Comparison of ENCODE assay signal across 24 cellular contexts in genomic region chr11:66059966-66060680, GRCh38. TPM values are rescaled to one million over a fixed set of nuclear protein-coding genes. Genes with fewer than 3 reads are reported as not detected.
DNase-seq lines count a peak whose midpoint lies in the region; ATAC-seq, FAIRE-seq and TF ChIP-seq lines count a peak whose summit lies in the region.
"Had no signal": no experiment of that assay in that cellular context is flagged by ENCODE, and none has a peak within 500 bp of the region (broad histone marks: within the 10 kb centered on the region; RNA-seq: fewer than 3 reads in every experiment).

No MANE protein-coding gene starts in this region.

- H3K27ac ChIP-seq in H1 (ENCODE audit: low read depth, low read length) (no peak overlapping the region), smooth muscle cell (ENCODE audit: low read depth) (peak overlapping the region; percentile 38)
- H3K27ac ChIP-seq: A549, left lung, right lobe of liver, SK-N-MC had no signal

- H3K4ac ChIP-seq in H1 (replicated peaks; ENCODE audit: insufficient read length, low read depth, low read length) = no peak overlapping the region

- H3K79me1 ChIP-seq in H1 (ENCODE audit: low read depth, low read length) = no peaks in the 10 kb centered on the region

- no peak overlapping the region for H3K4me2 ChIP-seq in H1 (ENCODE audit: insufficient read depth in 1 of 2, low read depth in 2 of 2, low read length in 2 of 2)
- no peak overlapping the region for H3K4me2 ChIP-seq in smooth muscle cell
- H3K4me2 ChIP-seq: A549 had no signal

- no peak for TF ChIP-seq POLR2A in H1 (IDR thresholded peaks at IDR 0.05; ENCODE audit: control extremely low read depth in 1 of 2, low read depth in 2 of 2, low read length in 2 of 2)
- TF ChIP-seq POLR2A in lower leg skin (IDR thresholded peaks at IDR 0.05) = no peak

- 0 out of 2 replicates have a peak overlapping the region, but pooled peaks have one; percentile 32 for H4K8ac ChIP-seq in H1 (ENCODE audit: extremely low read depth, insufficient read depth, low read length)

- H3K9me3 Mint-ChIP-seq in activated T-cell treated with anti-CD3 and anti-CD28 coated beads, Interleukin-2, amount 50 U/mL, for 24 hours = no peaks in the 10 kb centered on the region
- H3K9me3 Mint-ChIP-seq: activated naive CD8-positive, alpha-beta T cell treated with anti-CD3 and anti-CD28 coated beads, Interleukin-2, amount 10 ng/mL, durations not matched to agents 7 days and 5 days; immature natural killer cell; neural crest cell; T-helper 2 cell treated with Interferon-gamma antibody and Interleukin-4, amounts not matched to agents 5 μg/mL and 100 μg/mL, for 36 hours; type B pancreatic cell had no signal

- 83% methylated on average over 8 of the region's 8 CpGs; no CpG with 5 or more reads in 1 of the 2 experiments for WGBS in H1 (ENCODE audit: extremely low coverage in 1 of 2, insufficient coverage in 1 of 2, insufficient read length in 1 of 2, insufficient replicate concordance in 2 of 2, low coverage in 1 of 2, low lambda C conversion rate in 2 of 2, missing lambda C conversion rate in 1 of 2), 2 experiments
- 79% methylated on average over 8 of the region's 8 CpGs for WGBS in smooth muscle cell (ENCODE audit: low lambda C conversion rate)
- WGBS in lower leg skin, 2 donors = 62 to 70% methylated on average over 8 of the region's 8 CpGs

- H3K23ac ChIP-seq in H1 (ENCODE audit: insufficient read length) = no peak overlapping the region

- peak overlapping the region; percentile 88 for H3K27ac Mint-ChIP-seq in activated T-cell treated with anti-CD3 and anti-CD28 coated beads, Interleukin-2, amount 50 U/mL, for 24 hours
- peak overlapping the region; percentile 81 for H3K27ac Mint-ChIP-seq in T-helper 17 cell
- H3K27ac Mint-ChIP-seq: activated naive CD8-positive, alpha-beta T cell treated with anti-CD3 and anti-CD28 coated beads, Interleukin-2, amount 10 ng/mL, durations not matched to agents 7 days and 5 days; T-helper 2 cell treated with Interferon-gamma antibody and Interleukin-4, amounts not matched to agents 5 μg/mL and 100 μg/mL, for 36 hours; type B pancreatic cell had no signal

- in situ Hi-C loops in GM13977 (cut with MboI; ENCODE audit: low pct_unique_long_range_greater_than_20kb, low sequenced_read_pairs, unreplicated experiment) = no loop called here

- H2BK20ac ChIP-seq in H1 (ENCODE audit: low read length) = no peak overlapping the region

- no peak for DNase-seq in activated T-cell treated with anti-CD3 and anti-CD28 coated beads, Interleukin-2, amount 50 U/mL, for 24 hours
- DNase-seq in activated T-cell treated with anti-CD3 and anti-CD28 coated beads for 4 hours (no peak), T-helper 17 cell (no peak), H1 (ENCODE audit: low read depth in 1 of 2, low spot score in 2 of 2) (no peak), smooth muscle cell (lab: John Stamatoyannopoulos, UW; ENCODE audit: unreplicated experiment) (no peak), posterior cingulate gyrus (no peak), GM13977 (ENCODE audit: low spot score) (no peak), lower leg skin (ENCODE audit: low spot score in 2 of 2) (no peak)
- DNase-seq: activated naive CD8-positive, alpha-beta T cell treated with anti-CD3 and anti-CD28 coated beads, Interleukin-2, amount 10 ng/mL, durations not matched to agents 7 days and 5 days; erythroblast; immature natural killer cell; left lung; NCI-H1105; NCI-H2029; NCI-H774; RPMI8226 had no signal

- H2AFZ ChIP-seq in H1 (ENCODE audit: low read length) = no peak overlapping the region
- no peak overlapping the region for H2AFZ ChIP-seq in smooth muscle cell (ENCODE audit: low read depth)

- no peaks in the 10 kb centered on the region for H3K23me2 ChIP-seq in H1 (ENCODE audit: low read depth, low read length)

- H2AK5ac ChIP-seq in H1 (ENCODE audit: low read depth, low read length) = no peak overlapping the region

- TF ChIP-seq EP300 in H1 (IDR thresholded peaks at IDR 0.05; ENCODE audit: borderline replicate concordance in 1 of 2, low read depth in 2 of 2, low read length in 2 of 2) = no peak

- H3K4me3 ChIP-seq in H1 (ENCODE audit: extremely low read depth in 1 of 4, insufficient read depth in 2 of 4, low read depth in 3 of 4, low read length in 4 of 4) (no peak overlapping the region), smooth muscle cell (no peak overlapping the region), lower leg skin (ENCODE audit: low read depth, poor library complexity, severe bottlenecking) (no peak overlapping the region)
- H3K4me3 ChIP-seq: A549, left lung, right lobe of liver, SK-N-MC had no signal

- H3K36me3 Mint-ChIP-seq in activated T-cell treated with anti-CD3 and anti-CD28 coated beads, Interleukin-2, amount 50 U/mL, for 24 hours (ENCODE audit: low read depth) = peaks cover 98% of the 10 kb centered on the region
- H3K36me3 Mint-ChIP-seq in T-helper 17 cell (ENCODE audit: low read depth) = peaks cover 19% of the 10 kb centered on the region

- no peak overlapping the region for H2BK5ac ChIP-seq in H1 (ENCODE audit: low read depth, low read length)

- H3F3A ChIP-seq in smooth muscle cell (ENCODE audit: low read depth) = peaks cover 17% of the 10 kb centered on the region

- H2BK12ac ChIP-seq in H1 (ENCODE audit: low read depth, low read length) = no peak overlapping the region

- H3K79me2 ChIP-seq in H1 (ENCODE audit: control insufficient read depth in 1 of 2, insufficient read depth in 2 of 2, low read length in 2 of 2) (no peaks in the 10 kb centered on the region), smooth muscle cell (ENCODE audit: low read depth) (peaks cover 60% of the 10 kb centered on the region)

- no peaks in the 10 kb centered on the region for H3K27me3 Mint-ChIP-seq in activated T-cell treated with anti-CD3 and anti-CD28 coated beads, Interleukin-2, amount 50 U/mL, for 24 hours
- no peaks in the 10 kb centered on the region for H3K27me3 Mint-ChIP-seq in T-helper 17 cell
- H3K27me3 Mint-ChIP-seq: activated naive CD8-positive, alpha-beta T cell treated with anti-CD3 and anti-CD28 coated beads, Interleukin-2, amount 10 ng/mL, durations not matched to agents 7 days and 5 days; type B pancreatic cell had no signal

- no peak for TF ChIP-seq RAD21 in H1 (IDR thresholded peaks at IDR 0.05 in 1 of 2, conservative IDR thresholded peaks at IDR 0.05 in 1 of 2; ENCODE audit: low read depth in 2 of 2, low read length in 2 of 2)

- H3K14ac ChIP-seq in H1 (ENCODE audit: insufficient read length) = no peak overlapping the region

- CTCF ChIA-PET in H1 (lab: Charles Lee; ENCODE audit: partially characterized antibody) = interaction anchor here (0.6 to 12.0 kb wide), 5 partner anchors 6 to 1912 kb away, joined by 3 to 144 read pairs (median 5); no protein-coding TSS in a partner anchor

- no peak overlapping the region for H3K4me3 Mint-ChIP-seq in activated T-cell treated with anti-CD3 and anti-CD28 coated beads, Interleukin-2, amount 50 U/mL, for 24 hours
- H3K4me3 Mint-ChIP-seq in T-helper 17 cell = no peak overlapping the region
- H3K4me3 Mint-ChIP-seq: activated naive CD8-positive, alpha-beta T cell treated with anti-CD3 and anti-CD28 coated beads, Interleukin-2, amount 10 ng/mL, durations not matched to agents 7 days and 5 days; immature natural killer cell; neural crest cell; T-helper 2 cell treated with Interferon-gamma antibody and Interleukin-4, amounts not matched to agents 5 μg/mL and 100 μg/mL, for 36 hours; type B pancreatic cell had no signal

- peaks cover 0 to 9% of the 10 kb centered on the region in 2 experiments for H4K20me1 ChIP-seq in H1 (replicated peaks in 1 of 2; ENCODE audit: control insufficient read depth in 1 of 2, insufficient read depth in 2 of 2, low read length in 2 of 2)
- H4K20me1 ChIP-seq in smooth muscle cell (ENCODE audit: low read depth) = peaks cover 10% of the 10 kb centered on the region

- H3K27me3 ChIP-seq in H1 (replicated peaks in 1 of 4; ENCODE audit: control insufficient read depth in 3 of 4, extremely low read depth in 1 of 4, insufficient read depth in 3 of 4, low read length in 3 of 4) (no peaks in the 10 kb centered on the region), smooth muscle cell (ENCODE audit: low read depth) (no peaks in the 10 kb centered on the region)
- H3K27me3 ChIP-seq: left lung, right lobe of liver had no signal

- intact Hi-C loops in posterior cingulate gyrus (cut with DNase I) = no loop called here
- intact Hi-C loops in lower leg skin (cut with DNase I; ENCODE audit: low total_unique reads) = no loop called here

- no peak overlapping the region for H2BK120ac ChIP-seq in H1 (replicated peaks; ENCODE audit: low read depth, low read length)

- TF ChIP-seq CTCF in H1 (IDR thresholded peaks at IDR 0.05; ENCODE audit: control extremely low read depth in 1 of 3, insufficient read depth in 1 of 3, low read depth in 1 of 3, low read length in 3 of 3) (no peak), smooth muscle cell (IDR thresholded peaks at IDR 0.05; ENCODE audit: borderline replicate concordance, insufficient read depth, poor library complexity, severe bottlenecking) (no peak), GM13977 (IDR thresholded peaks at IDR 0.05; ENCODE audit: extremely low read depth, insufficient read depth, missing control alignments) (no peak), lower leg skin (IDR thresholded peaks at IDR 0.05) (no peak)

- no peak for ATAC-seq in T-helper 17 cell
- ATAC-seq: A549, left lung had no signal

- H3K18ac ChIP-seq in H1 (ENCODE audit: extremely low read depth, low read length) = no peak overlapping the region

- no peak for FAIRE-seq in H1 (lab: Jason Lieb, UNC)
- FAIRE-seq: A549 had no signal

- POLR2A ChIA-PET in H1 (lab: Charles Lee; ENCODE audit: partially characterized antibody) = interaction anchor here (0.5 to 13.4 kb wide), 7 partner anchors 7 to 76 kb away, joined by 3 to 150 read pairs (median 4); partner anchors contain the start of genes PACS1 and SF3B2

- H3K56ac ChIP-seq in H1 (replicated peaks; ENCODE audit: insufficient read length, low read depth, low read length) = no peak overlapping the region

- H3K9me3 ChIP-seq in T-helper 17 cell (ENCODE audit: control insufficient read depth, low read length, poor library complexity, severe bottlenecking) = no peaks in the 10 kb centered on the region
- no peaks in the 10 kb centered on the region for H3K9me3 ChIP-seq in H1 (ENCODE audit: insufficient read depth in 2 of 2, low read depth in 1 of 2, low read length in 1 of 2)
- H3K9me3 ChIP-seq in smooth muscle cell (replicated peaks; ENCODE audit: low read depth) = no peaks in the 10 kb centered on the region
- H3K9me3 ChIP-seq: left lung, right lobe of liver had no signal

- H4K5ac ChIP-seq in H1 (ENCODE audit: insufficient read length, low read depth, low read length) = no peak overlapping the region

- H3K36me3 ChIP-seq in H1 (ENCODE audit: control insufficient read depth in 2 of 4, insufficient read depth in 4 of 4, low read length in 3 of 4) = peaks cover 62 to 96% (median 84%) of the 10 kb centered on the region in 4 experiments
- H3K36me3 ChIP-seq in smooth muscle cell (ENCODE audit: low read depth) = peaks cover 40% of the 10 kb centered on the region

- H3K4me1 Mint-ChIP-seq in activated T-cell treated with anti-CD3 and anti-CD28 coated beads, Interleukin-2, amount 50 U/mL, for 24 hours (ENCODE audit: low read depth) = peaks cover 59% of the 10 kb centered on the region
- peaks cover 23% of the 10 kb centered on the region for H3K4me1 Mint-ChIP-seq in T-helper 17 cell
- H3K4me1 Mint-ChIP-seq: neural crest cell had no signal

- H3K9ac ChIP-seq in H1 (replicated peaks in 1 of 4; ENCODE audit: extremely low read depth in 1 of 4, low read depth in 3 of 4, low read length in 3 of 4) (no peak overlapping the region), smooth muscle cell (ENCODE audit: low read depth) (no peak overlapping the region)

- no peak overlapping the region for H2BK15ac ChIP-seq in H1 (ENCODE audit: low read length)

- no peak overlapping the region for H4K91ac ChIP-seq in H1 (replicated peaks; ENCODE audit: insufficient read length, low read length)

- H3K4me1 ChIP-seq in H1 (replicated peaks in 1 of 4; ENCODE audit: control insufficient read depth in 3 of 4, insufficient read depth in 4 of 4, low read length in 3 of 4) (no peaks in the 10 kb centered on the region), smooth muscle cell (ENCODE audit: low read depth) (no peaks in the 10 kb centered on the region)
- H3K4me1 ChIP-seq: left lung had no signal

RNA-seq across cellular contexts. Expression of gene SF3B2, which starts 8.0 kb away (rescaled TPM):
- total RNA-seq in T-helper 17 cell (100 to 1,000 TPM; 187 to 208 TPM), smooth muscle cell (104 and 125 TPM in 2 replicates), lower leg skin (100 to 1,000 TPM in 3 of 4 donors, 10 to 100 TPM in 1; 94.3 to 160 (median 114) TPM)
- total RNA-seq in H1 (2021; fragmentation: NEBNext Ultra II Directional; extraction: Animal tissue kit (Norgen Biotek cat#: 25700)) = 231 and 237 TPM in 2 replicates
- polyA plus RNA-seq in H1 (2011; rRNA removed) (182 and 270 TPM in 2 replicates), smooth muscle cell (182 and 203 TPM in 2 replicates)
- 135 TPM for polyA plus RNA-seq in H1 (2011; cell fraction: cytosol; rRNA removed)
- 127 TPM for polyA plus RNA-seq in H1 (2011; cell fraction: nucleus; rRNA removed)
- polyA plus RNA-seq in H1 (2012, experiment 1 of 2) = 215 to 234 TPM (median 231 TPM) in 4 replicates
- 164 TPM for polyA plus RNA-seq in H1 (2012, experiment 2 of 2)
- 132 TPM for polyA plus RNA-seq in H1 (2013, experiment 1 of 2)
- polyA plus RNA-seq in H1 (2013, experiment 2 of 2) = 130 TPM
- polyA minus RNA-seq in H1 (2011; rRNA and poly(A)+ RNA removed) = 42.1 and 54.9 TPM in 2 replicates
- 64.2 TPM for polyA minus RNA-seq in H1 (2011; cell fraction: cytosol; rRNA and poly(A)+ RNA removed)
- 50.8 TPM for polyA minus RNA-seq in H1 (2011; cell fraction: nucleus; rRNA and poly(A)+ RNA removed)

RNA-seq across cellular contexts. Expression of gene PACS1, which starts 9.9 kb away (rescaled TPM):
- total RNA-seq in T-helper 17 cell (100 to 1,000 TPM; 215 to 227 TPM), smooth muscle cell (48.0 and 87.6 TPM in 2 replicates), lower leg skin (10 to 100 TPM; 26.7 to 41.1 (median 32.4) TPM)
- 34.4 and 36.0 TPM in 2 replicates for total RNA-seq in H1 (2021; fragmentation: NEBNext Ultra II Directional; extraction: Animal tissue kit (Norgen Biotek cat#: 25700))
- polyA plus RNA-seq in H1 (2011; rRNA removed) (11.5 and 20.4 TPM in 2 replicates), smooth muscle cell (139 and 140 TPM in 2 replicates)
- 8.6 TPM for polyA plus RNA-seq in H1 (2011; cell fraction: cytosol; rRNA removed)
- polyA plus RNA-seq in H1 (2011; cell fraction: nucleus; rRNA removed) = 29.2 TPM
- 22.0 to 27.8 TPM (median 25.4 TPM) in 4 replicates for polyA plus RNA-seq in H1 (2012, experiment 1 of 2)
- 16.7 TPM for polyA plus RNA-seq in H1 (2012, experiment 2 of 2)
- polyA plus RNA-seq in H1 (2013, experiment 1 of 2) = 15.2 TPM
- polyA plus RNA-seq in H1 (2013, experiment 2 of 2) = 15.8 TPM
- 43.7 and 45.1 TPM in 2 replicates for polyA minus RNA-seq in H1 (2011; rRNA and poly(A)+ RNA removed)
- 23.3 TPM for polyA minus RNA-seq in H1 (2011; cell fraction: cytosol; rRNA and poly(A)+ RNA removed)
- polyA minus RNA-seq in H1 (2011; cell fraction: nucleus; rRNA and poly(A)+ RNA removed) = 31.5 TPM

RNA-seq across cellular contexts. Expression of gene GAL3ST3, which starts 11.2 kb away (rescaled TPM):
- total RNA-seq in T-helper 17 cell = not detected
- total RNA-seq in H1 (2021; fragmentation: NEBNext Ultra II Directional; extraction: Animal tissue kit (Norgen Biotek cat#: 25700)) = 21.1 and 21.4 TPM in 2 replicates
- 21.1 and 35.0 TPM in 2 replicates for polyA plus RNA-seq in H1 (2011; rRNA removed)
- polyA plus RNA-seq in H1 (2011; cell fraction: cytosol; rRNA removed) = 17.0 TPM
- polyA plus RNA-seq in H1 (2011; cell fraction: nucleus; rRNA removed) = 26.0 TPM
- 10.8 to 19.1 TPM (median 17.8 TPM) in 4 replicates for polyA plus RNA-seq in H1 (2012, experiment 1 of 2)
- 15.7 TPM for polyA plus RNA-seq in H1 (2012, experiment 2 of 2)
- polyA plus RNA-seq in H1 (2013, experiment 1 of 2) = 24.0 TPM
- 27.1 TPM for polyA plus RNA-seq in H1 (2013, experiment 2 of 2)
- 4.0 and 4.9 TPM in 2 replicates for polyA minus RNA-seq in H1 (2011; rRNA and poly(A)+ RNA removed)
- 14.5 TPM for polyA minus RNA-seq in H1 (2011; cell fraction: cytosol; rRNA and poly(A)+ RNA removed)
- 14.6 TPM for polyA minus RNA-seq in H1 (2011; cell fraction: nucleus; rRNA and poly(A)+ RNA removed)
- 0.27 TPM in 1 of 2 replicates, not detected in the other for total RNA-seq in smooth muscle cell
- polyA plus RNA-seq in smooth muscle cell = 0.23 TPM in 1 of 2 replicates, not detected in the other
- total RNA-seq in lower leg skin = not detected
- total RNA-seq: fibroblast of villous mesenchyme, G401, left lung, right lobe of liver had no signal
- polyA plus RNA-seq: A549, immature natural killer cell had no signal

RNA-seq across cellular contexts. Expression of gene CATSPER1, which starts 33.8 kb away (rescaled TPM):
- total RNA-seq in T-helper 17 cell (not detected), smooth muscle cell (not detected in 2 replicates), lower leg skin (not detected)
- total RNA-seq in H1 (2021; fragmentation: NEBNext Ultra II Directional; extraction: Animal tissue kit (Norgen Biotek cat#: 25700)) = not detected in 2 replicates
- polyA plus RNA-seq in H1 (2011; rRNA removed) (not detected in 2 replicates), smooth muscle cell (0.55 and 1.7 TPM in 2 replicates)
- not detected for polyA plus RNA-seq in H1 (2011; cell fraction: cytosol; rRNA removed)
- 0.07 TPM for polyA plus RNA-seq in H1 (2011; cell fraction: nucleus; rRNA removed)
- not detected in 4 replicates for polyA plus RNA-seq in H1 (2012, experiment 1 of 2)
- polyA plus RNA-seq in H1 (2012, experiment 2 of 2) = not detected
- polyA plus RNA-seq in H1 (2013, experiment 1 of 2) = not detected
- polyA plus RNA-seq in H1 (2013, experiment 2 of 2) = not detected
- not detected in 2 replicates for polyA minus RNA-seq in H1 (2011; rRNA and poly(A)+ RNA removed)
- not detected for polyA minus RNA-seq in H1 (2011; cell fraction: cytosol; rRNA and poly(A)+ RNA removed)
- polyA minus RNA-seq in H1 (2011; cell fraction: nucleus; rRNA and poly(A)+ RNA removed) = not detected
- total RNA-seq: activated naive CD8-positive, alpha-beta T cell treated with anti-CD3 and anti-CD28 coated beads, Interleukin-2, amount 10 ng/mL, durations not matched to agents 7 days and 5 days; G401; neural crest cell; right lobe of liver had no signal

RNA-seq across cellular contexts. Expression of gene CST6, which starts 48.3 kb away (rescaled TPM):
- not detected for total RNA-seq in T-helper 17 cell
- 1.6 and 1.8 TPM in 2 replicates for total RNA-seq in H1 (2021; fragmentation: NEBNext Ultra II Directional; extraction: Animal tissue kit (Norgen Biotek cat#: 25700))
- 7.6 and 8.6 TPM in 2 replicates for polyA plus RNA-seq in H1 (2011; rRNA removed)
- 7.3 TPM for polyA plus RNA-seq in H1 (2011; cell fraction: cytosol; rRNA removed)
- polyA plus RNA-seq in H1 (2011; cell fraction: nucleus; rRNA removed) = 5.4 TPM
- polyA plus RNA-seq in H1 (2012, experiment 1 of 2) = 1.7 to 3.7 TPM (median 3.2 TPM) in 4 replicates
- polyA plus RNA-seq in H1 (2012, experiment 2 of 2) = 2.0 TPM
- polyA plus RNA-seq in H1 (2013, experiment 1 of 2) = 2.4 TPM
- polyA plus RNA-seq in H1 (2013, experiment 2 of 2) = 3.8 TPM
- polyA minus RNA-seq in H1 (2011; rRNA and poly(A)+ RNA removed) = 1.0 TPM in 1 of 2 replicates, not detected in the other
- not detected for polyA minus RNA-seq in H1 (2011; cell fraction: cytosol; rRNA and poly(A)+ RNA removed)
- polyA minus RNA-seq in H1 (2011; cell fraction: nucleus; rRNA and poly(A)+ RNA removed) = not detected
- 54.1 and 97.0 TPM in 2 replicates for total RNA-seq in smooth muscle cell
- 37.6 and 118 TPM in 2 replicates for polyA plus RNA-seq in smooth muscle cell
- 1,000 to 10,000 TPM in 3 of 4 donors, 100 to 1,000 TPM in 1; 734 to 2,600 (median 1,315) TPM for total RNA-seq in lower leg skin
- total RNA-seq: activated naive CD8-positive, alpha-beta T cell treated with anti-CD3 and anti-CD28 coated beads, Interleukin-2, amount 10 ng/mL, durations not matched to agents 7 days and 5 days; G401; neural crest cell; right lobe of liver had no signal
- polyA plus RNA-seq: A549, immature natural killer cell had no signal

Comparison
In these comparisons a context has a peak if more than half of its experiments do, and no peak if none do; other contexts are left out.
1. RNA of gene GAL3ST3, which starts 11.2 kb away (total RNA-seq): 21.1 to 21.4 TPM in H1; 0.27 TPM in smooth muscle cell, not detected in T-helper 17 cell and not detected in lower leg skin; every median in the first group is over 10 times any median in the second.